ENCODE assay signal across 12 cellular contexts in the genomic region with DNA sequence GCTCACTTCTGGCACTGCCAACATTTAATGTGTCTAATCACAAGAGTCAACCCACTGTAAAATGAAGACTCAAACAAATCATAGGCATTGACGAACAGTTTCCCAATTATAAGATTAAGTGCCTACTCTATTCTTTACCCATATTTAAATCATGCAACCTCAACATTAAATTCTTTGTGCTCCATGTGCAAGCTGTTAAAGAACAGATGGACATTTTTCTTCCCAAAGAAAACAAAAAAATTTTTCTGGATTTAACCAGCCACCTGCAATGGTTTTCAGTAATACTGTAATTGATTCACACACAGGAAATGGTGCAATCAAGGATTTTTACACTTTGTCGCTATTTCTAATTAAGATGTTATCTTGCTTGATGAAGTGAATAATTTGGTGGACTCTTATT. TPM values are rescaled to one million over a fixed set of nuclear protein-coding genes. Genes with fewer than 3 reads are reported as not detected.
DNase-seq lines count a peak whose midpoint lies in the region; ATAC-seq and TF ChIP-seq lines count a peak whose summit lies in the region.
"Had no signal": no experiment of that assay in that cellular context is flagged by ENCODE, and none has a peak within 500 bp of the region (broad histone marks: within the 10 kb centered on the region; RNA-seq: fewer than 3 reads in every experiment).

No MANE protein-coding gene starts in this region.

- DNase-seq in T-helper 1 cell, result no peak
- no peak for DNase-seq in GM23338 (ENCODE audit: low spot score)
- no peak for DNase-seq in adipocyte (ENCODE audit: low read depth)
- DNase-seq in natural killer cell treated with Interleukin-12 subunit alpha and Interleukin-12 subunit beta and Interleukin-15 and Interleukin-18, amount 100 ng/mL, for 72 hours (ENCODE audit: low spot score), result no peak
- no peak for DNase-seq in SKM-1 (lab: John Stamatoyannopoulos, UW; ENCODE audit: unreplicated experiment)
- no peak for DNase-seq in HEK293T (ENCODE audit: extremely low spot score)
- DNase-seq: effector CD8-positive, alpha-beta T cell; heart left ventricle; left lung; NCI-H2171 treated with DMSO at 0.1 percent for 48 hours had no signal

- peaks cover 70% of the 10 kb centered on the region for H4K20me1 ChIP-seq in GM23338 (replicated peaks; ENCODE audit: insufficient read depth)

- no peaks in the 10 kb centered on the region for H3K9me3 Mint-ChIP-seq in T-helper 1 cell treated with Interleukin-12 subunit alpha and Interleukin-12 subunit beta and Interleukin-4 antibody, amounts not matched to agents 30 μg/mL and 1 μg/mL, for 36 hours
- no peaks in the 10 kb centered on the region; the same call in 2 of the 3 replicates for H3K9me3 Mint-ChIP-seq in GM23338
- no peaks in the 10 kb centered on the region for H3K9me3 Mint-ChIP-seq in natural killer cell treated with Interleukin-12 subunit alpha and Interleukin-12 subunit beta and Interleukin-15 and Interleukin-18, amount 100 ng/mL, for 72 hours

- H3K9me2 ChIP-seq in GM23338 (ENCODE audit: insufficient read depth), result no peaks in the 10 kb centered on the region

- H2AFZ ChIP-seq in GM23338, result no peak overlapping the region

- H3K4me1 ChIP-seq in GM23338 (ENCODE audit: insufficient read depth) (peaks cover 14% of the 10 kb centered on the region), adipocyte (ENCODE audit: control insufficient read depth, insufficient read depth, low read length) (peaks cover 37% of the 10 kb centered on the region)

- 0 out of 2 replicates have a peak overlapping the region, but pooled peaks have one; percentile 83 for H3K4me3 ChIP-seq in GM23338
- H3K4me3 ChIP-seq in adipocyte (ENCODE audit: low read length), result peak overlapping the region; percentile 93

- H3K27ac Mint-ChIP-seq in T-helper 1 cell treated with Interleukin-12 subunit alpha and Interleukin-12 subunit beta and Interleukin-4 antibody, amounts not matched to agents 30 μg/mL and 1 μg/mL, for 36 hours, result no peak overlapping the region
- no peak overlapping the region for H3K27ac Mint-ChIP-seq in GM23338
- peak overlapping the region; percentile 55 to 100 for H3K27ac Mint-ChIP-seq in natural killer cell treated with Interleukin-12 subunit alpha and Interleukin-12 subunit beta and Interleukin-15 and Interleukin-18, amount 100 ng/mL, for 72 hours

- no peaks in the 10 kb centered on the region for H3K9me3 ChIP-seq in adipocyte (ENCODE audit: control insufficient read depth, low read length)
- H3K9me3 ChIP-seq: heart left ventricle, left lung had no signal

- H3K9ac ChIP-seq in adipocyte (ENCODE audit: low read length), result peak overlapping the region; percentile 100

- CTCF ChIA-PET in HEK293T (lab: Yijun Ruan, JAX), result no interaction called here

- POLR2A ChIA-PET in HEK293T (lab: Yijun Ruan, JAX), result no interaction called here

- H3K27ac ChIP-seq in GM23338 (ENCODE audit: low read depth), result peak overlapping the region; percentile 5; the same call in 1 of the 2 replicates
- H3K27ac ChIP-seq: heart left ventricle, left lung had no signal

- H3K36me3 ChIP-seq in GM23338 (ENCODE audit: insufficient read depth), result peaks cover 68% of the 10 kb centered on the region
- peaks cover 67% of the 10 kb centered on the region for H3K36me3 ChIP-seq in adipocyte (ENCODE audit: control insufficient read depth, insufficient read depth, low read length, severe bottlenecking)

- no peaks in the 10 kb centered on the region for H3K27me3 Mint-ChIP-seq in T-helper 1 cell treated with Interleukin-12 subunit alpha and Interleukin-12 subunit beta and Interleukin-4 antibody, amounts not matched to agents 30 μg/mL and 1 μg/mL, for 36 hours (ENCODE audit: low read depth)
- H3K27me3 Mint-ChIP-seq in GM23338 (ENCODE audit: insufficient read depth, low read depth, poor library complexity), result peaks cover 27% of the 10 kb centered on the region
- no peaks in the 10 kb centered on the region for H3K27me3 Mint-ChIP-seq in natural killer cell treated with Interleukin-12 subunit alpha and Interleukin-12 subunit beta and Interleukin-15 and Interleukin-18, amount 100 ng/mL, for 72 hours

- no peak overlapping the region for H3K4me2 ChIP-seq in GM23338

- H3K36me3 Mint-ChIP-seq in T-helper 1 cell treated with Interleukin-12 subunit alpha and Interleukin-12 subunit beta and Interleukin-4 antibody, amounts not matched to agents 30 μg/mL and 1 μg/mL, for 36 hours (ENCODE audit: low read depth), result peaks cover 69% of the 10 kb centered on the region
- H3K36me3 Mint-ChIP-seq in GM23338 (ENCODE audit: low read depth), result peaks cover 84% of the 10 kb centered on the region
- peaks cover 72% of the 10 kb centered on the region for H3K36me3 Mint-ChIP-seq in natural killer cell treated with Interleukin-12 subunit alpha and Interleukin-12 subunit beta and Interleukin-15 and Interleukin-18, amount 100 ng/mL, for 72 hours

- H3K4me3 Mint-ChIP-seq in T-helper 1 cell treated with Interleukin-12 subunit alpha and Interleukin-12 subunit beta and Interleukin-4 antibody, amounts not matched to agents 30 μg/mL and 1 μg/mL, for 36 hours, result peak overlapping the region; percentile 46
- H3K4me3 Mint-ChIP-seq in GM23338, result 0 out of 3 replicates have a peak overlapping the region, but pooled peaks have one; percentile 95
- peak overlapping the region; percentile 95 for H3K4me3 Mint-ChIP-seq in natural killer cell treated with Interleukin-12 subunit alpha and Interleukin-12 subunit beta and Interleukin-15 and Interleukin-18, amount 100 ng/mL, for 72 hours

- H3F3A ChIP-seq in GM23338 (replicated peaks; ENCODE audit: low read depth), result peaks cover 38% of the 10 kb centered on the region

- ATAC-seq in GM23338 (no peak), GM18519 (IDR thresholded peaks at IDR 0.05; ENCODE audit: low FRiP score, unreplicated experiment) (no peak)
- no peak for ATAC-seq in natural killer cell treated with Interleukin-12 subunit alpha and Interleukin-12 subunit beta and Interleukin-15 and Interleukin-18, amount 100 ng/mL, for 72 hours
- ATAC-seq: heart left ventricle, left lung had no signal

- H3K27me3 ChIP-seq in GM23338 (ENCODE audit: insufficient read depth), result no peaks in the 10 kb centered on the region
- H3K27me3 ChIP-seq in adipocyte (replicated peaks; ENCODE audit: control insufficient read depth, insufficient read depth, low read length), result no peaks in the 10 kb centered on the region
- H3K27me3 ChIP-seq: heart left ventricle, left lung had no signal

- H3K79me2 ChIP-seq in GM23338 (replicated peaks; ENCODE audit: insufficient read depth), result peaks cover 91% of the 10 kb centered on the region

- TF ChIP-seq CTCF in GM23338 (conservative IDR thresholded peaks at IDR 0.05; ENCODE audit: low read depth in 2 of 2), result no peak

- peaks cover 45% of the 10 kb centered on the region for H3K4me1 Mint-ChIP-seq in T-helper 1 cell treated with Interleukin-12 subunit alpha and Interleukin-12 subunit beta and Interleukin-4 antibody, amounts not matched to agents 30 μg/mL and 1 μg/mL, for 36 hours (ENCODE audit: low read depth)
- H3K4me1 Mint-ChIP-seq in GM23338, result peaks cover 28% of the 10 kb centered on the region
- peaks cover 52 to 62% of the 10 kb centered on the region in 2 donors for H3K4me1 Mint-ChIP-seq in natural killer cell treated with Interleukin-12 subunit alpha and Interleukin-12 subunit beta and Interleukin-15 and Interleukin-18, amount 100 ng/mL, for 72 hours (ENCODE audit: low read depth in 2 of 2)

TF ChIP-seq in GM23338, 12 proteins besides CTCF, POLR2A, EP300 and RAD21 (continues in another document):
- TF ChIP-seq ZNF114 (CRISPR knock-in tag; IDR thresholded peaks at IDR 0.05), result no peak
- no peak for TF ChIP-seq POLR2AphosphoS5 (IDR thresholded peaks at IDR 0.05; ENCODE audit: low read depth)
- TF ChIP-seq STAT1 (IDR thresholded peaks at IDR 0.05; ENCODE audit: unreplicated experiment), result no peak
- no peak for TF ChIP-seq EZH2 (IDR thresholded peaks at IDR 0.05; ENCODE audit: low read depth, unreplicated experiment)

TF ChIP-seq in HEK293T, 16 proteins besides CTCF, POLR2A, EP300 and RAD21:
- no peak for TF ChIP-seq CTBP1 (IDR thresholded peaks at IDR 0.05; ENCODE audit: borderline replicate concordance)
- TF ChIP-seq SUZ12 (IDR thresholded peaks at IDR 0.05), result no peak
- no peak for TF ChIP-seq FOXM1 (IDR thresholded peaks at IDR 0.05; ENCODE audit: borderline replicate concordance)
- TF ChIP-seq, protein P1, sequence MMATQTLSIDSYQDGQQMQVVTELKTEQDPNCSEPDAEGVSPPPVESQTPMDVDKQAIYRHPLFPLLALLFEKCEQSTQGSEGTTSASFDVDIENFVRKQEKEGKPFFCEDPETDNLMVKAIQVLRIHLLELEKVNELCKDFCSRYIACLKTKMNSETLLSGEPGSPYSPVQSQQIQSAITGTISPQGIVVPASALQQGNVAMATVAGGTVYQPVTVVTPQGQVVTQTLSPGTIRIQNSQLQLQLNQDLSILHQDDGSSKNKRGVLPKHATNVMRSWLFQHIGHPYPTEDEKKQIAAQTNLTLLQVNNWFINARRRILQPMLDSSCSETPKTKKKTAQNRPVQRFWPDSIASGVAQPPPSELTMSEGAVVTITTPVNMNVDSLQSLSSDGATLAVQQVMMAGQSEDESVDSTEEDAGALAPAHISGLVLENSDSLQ (IDR thresholded peaks at IDR 0.05), result no peak
- TF ChIP-seq L3MBTL2 (conservative IDR thresholded peaks at IDR 0.05), result no peak
- TF ChIP-seq ARNT (IDR thresholded peaks at IDR 0.05), result no peak
- TF ChIP-seq NFRKB (IDR thresholded peaks at IDR 0.05), result no peak
- TF ChIP-seq BHLHE40 (IDR thresholded peaks at IDR 0.05; ENCODE audit: borderline replicate concordance), result no peak
- no peak for TF ChIP-seq HDGF (IDR thresholded peaks at IDR 0.05; ENCODE audit: borderline replicate concordance)

RNA-seq across cellular contexts. Expression of a gene that starts 3.6 kb away (rescaled TPM):
- 918 and 1,083 TPM in 2 replicates for total RNA-seq in GM23338 (2014; rRNA removed; shearing (Covaris generic))
- 403 and 417 TPM in 2 replicates for polyA plus RNA-seq in GM23338 (2016; fragmentation: Nextera tagmentation; extraction: Ambion mirVana)
- total RNA-seq in natural killer cell treated with Interleukin-12 subunit alpha and Interleukin-12 subunit beta and Interleukin-15 and Interleukin-18, amount 100 ng/mL, for 72 hours, result 100 to 1,000 TPM; 545 to 772 TPM

RNA-seq across cellular contexts. Expression of a gene that starts 4.2 kb away (rescaled TPM):
- total RNA-seq in GM23338 (2014; rRNA removed; shearing (Covaris generic)), result 34.2 and 36.1 TPM in 2 replicates
- 14.5 and 16.9 TPM in 2 replicates for polyA plus RNA-seq in GM23338 (2016; fragmentation: Nextera tagmentation; extraction: Ambion mirVana)
- total RNA-seq in natural killer cell treated with Interleukin-12 subunit alpha and Interleukin-12 subunit beta and Interleukin-15 and Interleukin-18, amount 100 ng/mL, for 72 hours, result 10 to 100 TPM; 12.8 to 16.1 TPM

RNA-seq across cellular contexts. Expression of a gene that starts 55.1 kb away (rescaled TPM):
- 3.3 and 3.9 TPM in 2 replicates for total RNA-seq in GM23338 (2014; rRNA removed; shearing (Covaris generic))
- 4.7 and 8.2 TPM in 2 replicates for polyA plus RNA-seq in GM23338 (2016; fragmentation: Nextera tagmentation; extraction: Ambion mirVana)
- 1 to 10 TPM; 2.6 to 4.0 TPM for total RNA-seq in natural killer cell treated with Interleukin-12 subunit alpha and Interleukin-12 subunit beta and Interleukin-15 and Interleukin-18, amount 100 ng/mL, for 72 hours

Comparison
In these comparisons a context has a peak if more than half of its experiments do, and no peak if none do; other contexts are left out.
1. H3K27ac Mint-ChIP-seq: peak in natural killer cell treated with Interleukin-12 subunit alpha and Interleukin-12 subunit beta and Interleukin-15 and Interleukin-18, amount 100 ng/mL, for 72 hours (2 of 2); none in T-helper 1 cell treated with Interleukin-12 subunit alpha and Interleukin-12 subunit beta and Interleukin-4 antibody, amounts not matched to agents 30 μg/mL and 1 μg/mL, for 36 hours (single experiment) and GM23338 (single experiment).
2. Peak in every context shown above with its lines, with median percentiles within 50 percentile points of each other: H3K4me3 Mint-ChIP-seq.